ENCODE assay signal across 9 cellular contexts in genomic region chr16:57146735-57147134, GRCh38. TPM values are rescaled to one million over a fixed set of nuclear protein-coding genes. Genes with fewer than 3 reads are reported as not detected.
DNase-seq lines count a peak whose midpoint lies in the region; ATAC-seq and TF ChIP-seq lines count a peak whose summit lies in the region.
"Had no signal": no experiment of that assay in that cellular context is flagged by ENCODE, and none has a peak within 500 bp of the region (broad histone marks: within the 10 kb centered on the region; RNA-seq: fewer than 3 reads in every experiment).

No MANE protein-coding gene starts in this region.

- peak overlapping the region in 1 of 9 donors; percentile 17 for H3K27ac Mint-ChIP-seq in naive thymus-derived CD4-positive, alpha-beta T cell

- in situ Hi-C loops in transverse colon (cut with MboI; ENCODE audit: low pct_ligation_motif_present in 1 of 4, low pct_unique_long_range_greater_than_20kb in 1 of 4, low sequenced_read_pairs in 3 of 4) = no loop called here

- WGBS in heart right ventricle, 2 donors = 91 to 93% methylated on average over 5 of the region's 5 CpGs
- WGBS in transverse colon (ENCODE audit: low coverage in 1 of 2), 2 donors = 89% methylated on average over 4 of the region's 5 CpGs; no CpG with 5 or more reads in 1 of the 2 donors

- DNase-seq in heart right ventricle (no peak), right atrium auricular region (ENCODE audit: low spot score) (no peak), RWPE2 (ENCODE audit: low spot score) (no peak), fibroblast of pulmonary artery (ENCODE audit: low read depth) (no peak), transverse colon (no peak), cerebellum (ENCODE audit: low spot score) (no peak)
- no peak for DNase-seq in naive thymus-derived CD4-positive, alpha-beta T cell
- DNase-seq in stimulated activated CD4-positive, alpha-beta T cell treated with anti-CD3 and anti-CD28 coated beads, Interleukin-2, amount 100 ng/mL, for 24 hours = no peak
- DNase-seq: CD8-positive, alpha-beta memory T cell had no signal

- CTCF ChIA-PET in naive thymus-derived CD4-positive, alpha-beta T cell (lab: Charles Lee) = no interaction called here

- intact Hi-C loops in heart right ventricle (cut with DNase I) (loop anchor here in 3 of 10 donors (5.0 to 10.0 kb wide), 3 partner anchors 39 to 54 kb away; partner anchors contain the start of gene CPNE2 (in 2 of the 3)), transverse colon (cut with DNase I; ENCODE audit: low total_unique reads) (no loop called here)
- intact Hi-C loops in naive thymus-derived CD4-positive, alpha-beta T cell (cut with micrococcal nuclease) = no loop called here

- peak in 2 of 9 donors; percentile 3 to 15 for TF ChIP-seq CTCF in heart right ventricle (IDR thresholded peaks at IDR 0.05)
- TF ChIP-seq CTCF in right atrium auricular region (IDR thresholded peaks at IDR 0.05) = no peak
- TF ChIP-seq CTCF in RWPE2 (IDR thresholded peaks at IDR 0.05; ENCODE audit: poor library complexity, severe bottlenecking) = peak; percentile 9
- peak; percentile 17 for TF ChIP-seq CTCF in fibroblast of pulmonary artery (IDR thresholded peaks at IDR 0.05; ENCODE audit: low read length, missing control alignments)
- peak in 3 of 5 experiments; percentile 13 to 33 (median 23) for TF ChIP-seq CTCF in transverse colon (IDR thresholded peaks at IDR 0.05)

- POLR2A ChIA-PET in naive thymus-derived CD4-positive, alpha-beta T cell (lab: Charles Lee) = no interaction called here

- peaks cover 0 to 8% (median 0%) of the 10 kb centered on the region in 5 donors for H3K36me3 Mint-ChIP-seq in naive thymus-derived CD4-positive, alpha-beta T cell

- H3K27me3 ChIP-seq in heart right ventricle (no peaks in the 10 kb centered on the region), right atrium auricular region (no peaks in the 10 kb centered on the region), RWPE2 (ENCODE audit: insufficient read depth, poor library complexity, severe bottlenecking) (no peaks in the 10 kb centered on the region), transverse colon (no peaks in the 10 kb centered on the region)
- H3K27me3 ChIP-seq in naive thymus-derived CD4-positive, alpha-beta T cell (ENCODE audit: control insufficient read depth in 2 of 2, insufficient read depth in 2 of 2, low read length in 2 of 2) = no peaks in the 10 kb centered on the region

- H3K4me1 ChIP-seq in heart right ventricle = peaks cover 14 to 99% (median 74%) of the 10 kb centered on the region in 9 donors
- peaks cover 0 to 67% of the 10 kb centered on the region in 2 donors for H3K4me1 ChIP-seq in right atrium auricular region
- peaks cover 9% of the 10 kb centered on the region for H3K4me1 ChIP-seq in RWPE2 (ENCODE audit: insufficient read depth, poor library complexity, severe bottlenecking)
- peaks cover 8 to 33% (median 18%) of the 10 kb centered on the region in 4 donors for H3K4me1 ChIP-seq in transverse colon
- peaks cover 13 to 30% of the 10 kb centered on the region in 2 donors for H3K4me1 ChIP-seq in naive thymus-derived CD4-positive, alpha-beta T cell (ENCODE audit: control insufficient read depth in 2 of 2, insufficient read depth in 2 of 2, low read length in 2 of 2)

- no peak for TF ChIP-seq EP300 in transverse colon (IDR thresholded peaks at IDR 0.05; ENCODE audit: low read depth)

- H3K4me1 Mint-ChIP-seq in naive thymus-derived CD4-positive, alpha-beta T cell = peaks cover 22 to 62% (median 31%) of the 10 kb centered on the region in 7 donors

- H3K9me3 Mint-ChIP-seq in naive thymus-derived CD4-positive, alpha-beta T cell = peaks cover 0 to 2% (median 0%) of the 10 kb centered on the region in 11 donors
- H3K9me3 Mint-ChIP-seq: CD8-positive, alpha-beta memory T cell had no signal

- H3K4me3 Mint-ChIP-seq in naive thymus-derived CD4-positive, alpha-beta T cell = no peak overlapping the region
- H3K4me3 Mint-ChIP-seq: CD8-positive, alpha-beta memory T cell had no signal

- H3K36me3 ChIP-seq in heart right ventricle (peaks cover 0 to 13% (median 0%) of the 10 kb centered on the region in 9 donors), right atrium auricular region (peaks cover 3% of the 10 kb centered on the region), RWPE2 (ENCODE audit: low read depth) (no peaks in the 10 kb centered on the region), transverse colon (no peaks in the 10 kb centered on the region)
- H3K36me3 ChIP-seq in naive thymus-derived CD4-positive, alpha-beta T cell (ENCODE audit: control insufficient read depth in 2 of 3, insufficient read depth in 3 of 3, low read length in 3 of 3) = no peaks in the 10 kb centered on the region

- no peak for TF ChIP-seq POLR2A in transverse colon (IDR thresholded peaks at IDR 0.05)

- H3K4me3 ChIP-seq in heart right ventricle = no peak overlapping the region
- no peak overlapping the region for H3K4me3 ChIP-seq in right atrium auricular region
- H3K4me3 ChIP-seq in RWPE2 (ENCODE audit: severe bottlenecking) = no peak overlapping the region
- H3K4me3 ChIP-seq in fibroblast of pulmonary artery (replicated peaks; ENCODE audit: low read depth, low read length) = no peak overlapping the region
- H3K4me3 ChIP-seq in transverse colon = no peak overlapping the region
- no peak overlapping the region for H3K4me3 ChIP-seq in naive thymus-derived CD4-positive, alpha-beta T cell (ENCODE audit: low read length)

- no peaks in the 10 kb centered on the region for H3K9me3 ChIP-seq in heart right ventricle
- no peaks in the 10 kb centered on the region for H3K9me3 ChIP-seq in right atrium auricular region
- no peaks in the 10 kb centered on the region for H3K9me3 ChIP-seq in RWPE2 (ENCODE audit: severe bottlenecking)
- no peaks in the 10 kb centered on the region for H3K9me3 ChIP-seq in transverse colon
- H3K9me3 ChIP-seq in naive thymus-derived CD4-positive, alpha-beta T cell (ENCODE audit: control insufficient read depth in 2 of 3, low read length in 3 of 3) = no peaks in the 10 kb centered on the region

- ATAC-seq in heart right ventricle (no peak), RWPE2 (ENCODE audit: low read depth) (peak; percentile 46)
- ATAC-seq in naive thymus-derived CD4-positive, alpha-beta T cell = no peak

- H3K27ac ChIP-seq in heart right ventricle (peak overlapping the region in 9 of 10 donors; percentile 63 to 85 (median 78)), right atrium auricular region (no peak overlapping the region), RWPE2 (ENCODE audit: poor library complexity, severe bottlenecking) (peak overlapping the region; percentile 33), transverse colon (peak overlapping the region in 1 of 4 donors; percentile 12)
- no peak overlapping the region for H3K27ac ChIP-seq in naive thymus-derived CD4-positive, alpha-beta T cell (ENCODE audit: low read depth, low read length)

- H3K27me3 Mint-ChIP-seq in naive thymus-derived CD4-positive, alpha-beta T cell = no peaks in the 10 kb centered on the region
- H3K27me3 Mint-ChIP-seq: CD8-positive, alpha-beta memory T cell had no signal

RNA-seq across cellular contexts. Expression of gene PSME3IP1, which starts 39.1 kb away (rescaled TPM):
- total RNA-seq in heart right ventricle (10 to 100 TPM; 49.6 to 66.8 (median 62.5) TPM), right atrium auricular region (10 to 100 TPM; 55.7 to 79.0 TPM), transverse colon (100 to 1,000 TPM in 3 of 4 donors, 10 to 100 TPM in 1; 95.7 to 185 (median 120) TPM), cerebellum (66.1 TPM)
- polyA plus RNA-seq in heart right ventricle = 10 to 100 TPM; 50.4 to 60.7 TPM
- total RNA-seq in naive thymus-derived CD4-positive, alpha-beta T cell = 100 to 1,000 TPM; 109 to 159 (median 140) TPM
- 10 to 100 TPM; 76.3 to 84.7 TPM for polyA plus RNA-seq in naive thymus-derived CD4-positive, alpha-beta T cell

RNA-seq across cellular contexts. Expression of gene RSPRY1, which starts 39.4 kb away (rescaled TPM):
- total RNA-seq in heart right ventricle (10 to 100 TPM; 14.7 to 21.4 (median 18.5) TPM), right atrium auricular region (10 to 100 TPM; 17.0 to 17.2 TPM), transverse colon (10 to 100 TPM; 17.1 to 58.4 (median 44.5) TPM), cerebellum (61.0 TPM)
- 1 to 10 TPM; 6.9 to 9.5 TPM for polyA plus RNA-seq in heart right ventricle
- 10 to 100 TPM; 24.1 to 40.5 (median 33.6) TPM for total RNA-seq in naive thymus-derived CD4-positive, alpha-beta T cell
- polyA plus RNA-seq in naive thymus-derived CD4-positive, alpha-beta T cell = 10 to 100 TPM; 22.2 to 34.2 TPM

RNA-seq across cellular contexts. Expression of gene CPNE2, which starts 54.4 kb away (rescaled TPM):
- 10 to 100 TPM in 6 of 10 donors, 1 to 10 TPM in 4; 6.5 to 18.0 (median 10.7) TPM for total RNA-seq in heart right ventricle
- polyA plus RNA-seq in heart right ventricle = 10 to 100 TPM; 23.5 to 32.1 TPM
- 10 to 100 TPM; 16.0 to 26.1 TPM for total RNA-seq in right atrium auricular region
- 100 to 1,000 TPM in 2 of 4 donors, 10 to 100 TPM in 2; 41.6 to 154 (median 84.2) TPM for total RNA-seq in transverse colon
- 42.8 TPM for total RNA-seq in cerebellum
- total RNA-seq in naive thymus-derived CD4-positive, alpha-beta T cell = 10 to 100 TPM in 1 of 5 experiments, 1 to 10 TPM in 4; 1.1 to 11.7 (median 3.5) TPM
- 10 to 100 TPM in 1 of 2 donors, 1 to 10 TPM in 1; 6.8 to 12.6 TPM for polyA plus RNA-seq in naive thymus-derived CD4-positive, alpha-beta T cell

Comparison
In these comparisons a context has a peak if more than half of its experiments do, and no peak if none do; other contexts are left out.
1. H3K27ac ChIP-seq: peak in heart right ventricle (9 of 10) and RWPE2 (single experiment); none in right atrium auricular region (0 of 2) and naive thymus-derived CD4-positive, alpha-beta T cell (single experiment).
2. CTCF ChIP-seq: peak in RWPE2 (single experiment), fibroblast of pulmonary artery (single experiment) and transverse colon (3 of 5); none in right atrium auricular region (0 of 2).